In the genomic region with DNA sequence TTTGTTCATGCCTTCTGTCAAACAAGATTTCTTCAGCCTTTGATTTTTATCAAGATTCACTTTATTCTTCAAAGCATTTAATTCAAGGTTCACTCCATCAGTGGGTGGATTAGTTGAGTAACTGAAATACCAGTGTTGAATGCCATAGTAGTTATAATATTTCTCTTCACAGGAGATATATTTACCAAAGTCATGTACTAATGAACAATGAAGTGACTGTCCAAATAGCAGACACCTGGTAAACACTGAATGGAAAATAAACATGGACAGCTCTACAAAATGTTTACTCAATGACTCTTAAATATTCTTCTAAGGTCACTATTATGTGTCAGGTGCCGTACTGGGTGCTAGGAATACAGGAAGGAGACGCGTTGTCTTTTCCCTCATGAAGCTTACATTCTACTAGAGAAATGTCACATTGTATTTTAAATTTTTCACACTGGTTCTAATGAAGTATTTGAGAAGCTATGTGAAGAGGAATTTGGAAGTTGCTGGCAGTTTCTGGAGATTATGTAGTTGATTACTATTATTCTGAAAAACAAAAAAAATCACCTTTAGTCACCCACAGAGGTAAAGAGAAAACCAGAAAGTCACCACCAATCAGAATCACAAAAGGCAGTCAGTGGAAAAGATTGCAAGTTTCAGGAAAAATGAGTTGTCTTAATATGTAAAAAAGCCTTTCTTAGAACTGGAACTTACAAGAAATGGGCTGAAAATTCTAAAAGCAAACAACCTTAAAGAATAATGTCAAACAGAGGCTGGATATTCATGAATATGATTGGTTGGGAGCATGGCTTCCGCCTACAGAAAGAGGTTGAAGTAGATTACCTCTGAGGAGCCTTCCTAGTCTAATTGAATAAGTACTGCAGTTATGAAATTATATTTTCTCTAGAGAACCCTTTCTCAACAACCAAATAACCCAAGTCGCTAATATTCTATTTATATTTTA, we compare ENCODE assay signal across 1 cellular context.
TF ChIP-seq lines count a peak whose summit lies in the region.

No MANE protein-coding gene starts in this region.

TF ChIP-seq in SK-N-SH, 30 proteins besides CTCF, POLR2A, EP300 and RAD21:
- TF ChIP-seq POLR2AphosphoS5 (IDR thresholded peaks at IDR 0.05; ENCODE audit: low read depth, low read length) (no peak), GABPA (IDR thresholded peaks at IDR 0.05; ENCODE audit: low read depth) (no peak), FOXM1 (IDR thresholded peaks at IDR 0.05; ENCODE audit: low read depth) (no peak), RFX5 (IDR thresholded peaks at IDR 0.05; ENCODE audit: low read length) (no peak)
- TF ChIP-seq, protein P1, sequence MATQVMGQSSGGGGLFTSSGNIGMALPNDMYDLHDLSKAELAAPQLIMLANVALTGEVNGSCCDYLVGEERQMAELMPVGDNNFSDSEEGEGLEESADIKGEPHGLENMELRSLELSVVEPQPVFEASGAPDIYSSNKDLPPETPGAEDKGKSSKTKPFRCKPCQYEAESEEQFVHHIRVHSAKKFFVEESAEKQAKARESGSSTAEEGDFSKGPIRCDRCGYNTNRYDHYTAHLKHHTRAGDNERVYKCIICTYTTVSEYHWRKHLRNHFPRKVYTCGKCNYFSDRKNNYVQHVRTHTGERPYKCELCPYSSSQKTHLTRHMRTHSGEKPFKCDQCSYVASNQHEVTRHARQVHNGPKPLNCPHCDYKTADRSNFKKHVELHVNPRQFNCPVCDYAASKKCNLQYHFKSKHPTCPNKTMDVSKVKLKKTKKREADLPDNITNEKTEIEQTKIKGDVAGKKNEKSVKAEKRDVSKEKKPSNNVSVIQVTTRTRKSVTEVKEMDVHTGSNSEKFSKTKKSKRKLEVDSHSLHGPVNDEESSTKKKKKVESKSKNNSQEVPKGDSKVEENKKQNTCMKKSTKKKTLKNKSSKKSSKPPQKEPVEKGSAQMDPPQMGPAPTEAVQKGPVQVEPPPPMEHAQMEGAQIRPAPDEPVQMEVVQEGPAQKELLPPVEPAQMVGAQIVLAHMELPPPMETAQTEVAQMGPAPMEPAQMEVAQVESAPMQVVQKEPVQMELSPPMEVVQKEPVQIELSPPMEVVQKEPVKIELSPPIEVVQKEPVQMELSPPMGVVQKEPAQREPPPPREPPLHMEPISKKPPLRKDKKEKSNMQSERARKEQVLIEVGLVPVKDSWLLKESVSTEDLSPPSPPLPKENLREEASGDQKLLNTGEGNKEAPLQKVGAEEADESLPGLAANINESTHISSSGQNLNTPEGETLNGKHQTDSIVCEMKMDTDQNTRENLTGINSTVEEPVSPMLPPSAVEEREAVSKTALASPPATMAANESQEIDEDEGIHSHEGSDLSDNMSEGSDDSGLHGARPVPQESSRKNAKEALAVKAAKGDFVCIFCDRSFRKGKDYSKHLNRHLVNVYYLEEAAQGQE (IDR thresholded peaks at IDR 0.05; ENCODE audit: low read depth, low read length), result no peak
- TF ChIP-seq, protein P2, sequence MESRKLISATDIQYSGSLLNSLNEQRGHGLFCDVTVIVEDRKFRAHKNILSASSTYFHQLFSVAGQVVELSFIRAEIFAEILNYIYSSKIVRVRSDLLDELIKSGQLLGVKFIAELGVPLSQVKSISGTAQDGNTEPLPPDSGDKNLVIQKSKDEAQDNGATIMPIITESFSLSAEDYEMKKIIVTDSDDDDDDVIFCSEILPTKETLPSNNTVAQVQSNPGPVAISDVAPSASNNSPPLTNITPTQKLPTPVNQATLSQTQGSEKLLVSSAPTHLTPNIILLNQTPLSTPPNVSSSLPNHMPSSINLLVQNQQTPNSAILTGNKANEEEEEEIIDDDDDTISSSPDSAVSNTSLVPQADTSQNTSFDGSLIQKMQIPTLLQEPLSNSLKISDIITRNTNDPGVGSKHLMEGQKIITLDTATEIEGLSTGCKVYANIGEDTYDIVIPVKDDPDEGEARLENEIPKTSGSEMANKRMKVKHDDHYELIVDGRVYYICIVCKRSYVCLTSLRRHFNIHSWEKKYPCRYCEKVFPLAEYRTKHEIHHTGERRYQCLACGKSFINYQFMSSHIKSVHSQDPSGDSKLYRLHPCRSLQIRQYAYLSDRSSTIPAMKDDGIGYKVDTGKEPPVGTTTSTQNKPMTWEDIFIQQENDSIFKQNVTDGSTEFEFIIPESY (IDR thresholded peaks at IDR 0.05; ENCODE audit: borderline replicate concordance, low read depth), result no peak
TF ChIP-seq in SK-N-SH: peak in this region for 0.
